ENCODE assay signal across 14 cellular contexts in genomic region chr6:130708338-130708737, GRCh38.
DNase-seq lines count a peak whose midpoint lies in the region; TF ChIP-seq lines count a peak whose summit lies in the region.
"Had no signal": no experiment of that assay in that cellular context is flagged by ENCODE, and none has a peak within 500 bp of the region (broad histone marks: within the 10 kb centered on the region; RNA-seq: fewer than 3 reads in every experiment).

No MANE protein-coding gene starts in this region.

- no peaks in the 10 kb centered on the region for H3K27me3 ChIP-seq in AG04450 (ENCODE audit: control insufficient read depth, insufficient read depth, low read length)
- H3K27me3 ChIP-seq in SJSA1 (replicated peaks), result no peaks in the 10 kb centered on the region
- H3K27me3 ChIP-seq in sigmoid colon, result no peaks in the 10 kb centered on the region

- POLR2A ChIA-PET in AG04450 (lab: Yijun Ruan, JAX), result interaction anchor here (0.6 kb wide), 1 partner anchor 352 kb away, joined by 9 read pairs; no protein-coding TSS in a partner anchor

- H3K4me1 ChIP-seq in SJSA1 (replicated peaks), result peaks cover 12% of the 10 kb centered on the region
- no peaks in the 10 kb centered on the region for H3K4me1 ChIP-seq in sigmoid colon
- H3K4me1 ChIP-seq: left ventricle myocardium inferior had no signal

- CTCF ChIA-PET in AG04450 (lab: Charles Lee), result interaction anchor here (2.8 kb wide), 1 partner anchor 10 kb away, joined by 9 read pairs; no protein-coding TSS in a partner anchor

- no peak for TF ChIP-seq CTCF in AG04450 (IDR thresholded peaks at IDR 0.05; ENCODE audit: low read depth, low read length)
- no peak for TF ChIP-seq CTCF in foreskin fibroblast (IDR thresholded peaks at IDR 0.05; ENCODE audit: low read depth, low read length)
- TF ChIP-seq CTCF in sigmoid colon (IDR thresholded peaks at IDR 0.05), result no peak

- H3K27ac ChIP-seq in AG04450 (ENCODE audit: low read depth, low read length), result no peak overlapping the region
- no peak overlapping the region for H3K27ac ChIP-seq in SJSA1
- no peak overlapping the region for H3K27ac ChIP-seq in sigmoid colon
- H3K27ac ChIP-seq: left ventricle myocardium inferior had no signal

- 0 to 22% methylated on average over 2 of the region's 2 CpGs for WGBS in sigmoid colon, 2 donors

- H3K4me3 ChIP-seq in AG04450 (ENCODE audit: low read depth, low read length) (no peak overlapping the region), SJSA1 (no peak overlapping the region), foreskin fibroblast (ENCODE audit: low read depth in 1 of 2, low read length in 2 of 2) (no peak overlapping the region), sigmoid colon (no peak overlapping the region)
- H3K4me3 ChIP-seq: left ventricle myocardium inferior had no signal

- TF ChIP-seq EP300 in sigmoid colon (IDR thresholded peaks at IDR 0.05), result no peak

- H3K36me3 ChIP-seq in SJSA1 (no peaks in the 10 kb centered on the region), sigmoid colon (no peaks in the 10 kb centered on the region)
- H3K36me3 ChIP-seq: left ventricle myocardium inferior had no signal

- intact Hi-C loops in sigmoid colon (cut with DNase I), result no loop called here

- DNase-seq in AG04450 (ENCODE audit: low read depth, low spot score), result peak; percentile 34
- peak; percentile 68 for DNase-seq in EH (ENCODE audit: low read depth)
- peak; percentile 63 to 65 for DNase-seq in SJSA1 (ENCODE audit: low read depth in 1 of 2, low spot score in 2 of 2)
- peak; percentile 66 to 72 for DNase-seq in foreskin fibroblast
- no peak for DNase-seq in activated CD4-positive, CD25-positive, alpha-beta regulatory T cell (lab: John Stamatoyannopoulos, UW)
- DNase-seq in NK-92 (lab: John Stamatoyannopoulos, UW; ENCODE audit: unreplicated experiment), result no peak
- no peak for DNase-seq in sigmoid colon
- no peak for DNase-seq in NOMO-1 treated with dmso at 0.1 percent for 144 hours (lab: John Stamatoyannopoulos, UW; ENCODE audit: unreplicated experiment)
- DNase-seq: activated CD4-positive, alpha-beta T cell treated with anti-CD3 and anti-CD28 coated beads for 4 hours; activated naive CD4-positive, alpha-beta T cell treated with anti-CD3 and anti-CD28 coated beads for 36 hours; left ventricle myocardium inferior; NCI-H524; occipital lobe; stimulated activated naive B cell treated with anti-CD40 and anti-IgM and Interleukin-4, amounts not matched to agents 10 μg/mL and 1 μg/mL and 100 μg/mL, for 72 hours had no signal

- no peak for TF ChIP-seq POLR2A in sigmoid colon (IDR thresholded peaks at IDR 0.05)

- H3K9me3 ChIP-seq in AG04450 (ENCODE audit: control insufficient read depth, insufficient read depth, low read length) (no peaks in the 10 kb centered on the region), SJSA1 (replicated peaks) (no peaks in the 10 kb centered on the region), sigmoid colon (peaks cover 0 to 5% (median 0%) of the 10 kb centered on the region in 4 donors)

Comparison
In these comparisons a context has a peak if more than half of its experiments do, and no peak if none do; other contexts are left out.
1. DNase-seq: peak in AG04450 (single experiment), EH (single experiment), SJSA1 (2 of 2) and foreskin fibroblast (2 of 2); none in activated CD4-positive, CD25-positive, alpha-beta regulatory T cell (0 of 4), NK-92 (single experiment), sigmoid colon (single experiment) and NOMO-1 treated with dmso at 0.1 percent for 144 hours (single experiment).